ENCODE assay signal across 9 cellular contexts in genomic region chr3:13655074-13655913, GRCh38.
DNase-seq lines count a peak whose midpoint lies in the region; ATAC-seq lines count a peak whose summit lies in the region.
"Had no signal": no experiment of that assay in that cellular context is flagged by ENCODE, and none has a peak within 500 bp of the region (broad histone marks: within the 10 kb centered on the region; RNA-seq: fewer than 3 reads in every experiment).

No MANE protein-coding gene starts in this region.

- H3K27me3 ChIP-seq in CD8-positive, alpha-beta memory T cell (ENCODE audit: insufficient read depth, low read length, poor library complexity, severe bottlenecking): peaks cover 8% of the 10 kb centered on the region
- peaks cover 34% of the 10 kb centered on the region for H3K27me3 ChIP-seq in iPS-15b (ENCODE audit: control insufficient read depth, insufficient read depth, low read length)

- H3K27ac Mint-ChIP-seq in CD8-positive, alpha-beta memory T cell: peak overlapping the region in 4 of 8 donors; percentile 50 to 77 (median 64)

- POLR2A ChIA-PET in CD8-positive, alpha-beta memory T cell (lab: Charles Lee): no interaction called here

- H3K4me3 Mint-ChIP-seq in CD8-positive, alpha-beta memory T cell: peak overlapping the region in 5 of 7 donors; percentile 15 to 73 (median 66)

- H3K36me3 ChIP-seq in CD8-positive, alpha-beta memory T cell (ENCODE audit: insufficient read depth, low read length): no peaks in the 10 kb centered on the region
- no peaks in the 10 kb centered on the region for H3K36me3 ChIP-seq in iPS-15b (ENCODE audit: control insufficient read depth, insufficient read depth, low read length)

- H3K4me1 ChIP-seq in CD8-positive, alpha-beta memory T cell (ENCODE audit: insufficient read depth, low read length): peaks cover 22% of the 10 kb centered on the region
- no peaks in the 10 kb centered on the region for H3K4me1 ChIP-seq in iPS-15b (ENCODE audit: control insufficient read depth, insufficient read depth, low read length)

- peak in 2 of 5 donors; percentile 6 to 18 for DNase-seq in CD8-positive, alpha-beta memory T cell
- DNase-seq in KBM-7: peak; percentile 26
- peak; percentile 15 for DNase-seq in amniotic epithelial cell (ENCODE audit: low read depth)
- DNase-seq in stimulated activated naive CD8-positive, alpha-beta T cell treated with anti-CD3 and anti-CD28 coated beads, Interleukin-15, Interleukin-2, amounts not matched to agents 100 U/mL and 50 U/mL, for 24 hours: peak; percentile 57
- no peak for DNase-seq in NCI-H2029 treated with DMSO at 0.1 percent for 48 hours (lab: John Stamatoyannopoulos, UW)

- peaks cover 12 to 46% of the 10 kb centered on the region in 2 donors for H3K27me3 Mint-ChIP-seq in CD8-positive, alpha-beta memory T cell

- H3K9me3 Mint-ChIP-seq in CD8-positive, alpha-beta memory T cell: no peaks in the 10 kb centered on the region

- H3K36me3 Mint-ChIP-seq in CD8-positive, alpha-beta memory T cell: no peaks in the 10 kb centered on the region

- H3K4me3 ChIP-seq in CD8-positive, alpha-beta memory T cell (ENCODE audit: low read length): no peak overlapping the region
- H3K4me3 ChIP-seq in iPS-15b (ENCODE audit: low read depth, low read length): peak overlapping the region; percentile 39

- H3K4me1 Mint-ChIP-seq in CD8-positive, alpha-beta memory T cell: peaks cover 37 to 46% (median 40%) of the 10 kb centered on the region in 3 donors

- no peaks in the 10 kb centered on the region for H3K9me3 ChIP-seq in CD8-positive, alpha-beta memory T cell (ENCODE audit: low read length)
- H3K9me3 ChIP-seq in iPS-15b (ENCODE audit: control insufficient read depth, insufficient read depth, low read length): no peaks in the 10 kb centered on the region

- H3K9ac ChIP-seq in iPS-15b (ENCODE audit: low read depth, low read length): peak overlapping the region; percentile 37
- H3K9ac ChIP-seq: KMS-11 had no signal

- in situ Hi-C loops in KBM-7 (cut with MboI; ENCODE audit: low pct_unique_long_range_greater_than_20kb, low sequenced_read_pairs): no loop called here

- peak; percentile 34 for ATAC-seq in stimulated activated naive CD8-positive, alpha-beta T cell treated with anti-CD3 and anti-CD28 coated beads, Interleukin-15, Interleukin-2, amounts not matched to agents 100 U/mL and 50 U/mL, for 24 hours
- ATAC-seq in HG02623 (IDR thresholded peaks at IDR 0.05; ENCODE audit: unreplicated experiment): no peak
- no peak for ATAC-seq in HG02981 (IDR thresholded peaks at IDR 0.05; ENCODE audit: unreplicated experiment)

- H3K27ac ChIP-seq in CD8-positive, alpha-beta memory T cell (ENCODE audit: low read depth, low read length): no peak overlapping the region
- H3K27ac ChIP-seq: KMS-11 had no signal

- CTCF ChIA-PET in CD8-positive, alpha-beta memory T cell (lab: Charles Lee): interaction anchor here (1.0 to 17.0 kb wide), 6 partner anchors 10 to 229 kb away, joined by 3 to 315 read pairs (median 3); partner anchors contain the start of genes HDAC11 and WNT7A
